ENCODE assay signal across 23 cellular contexts in genomic region chr1:167443757-167444156, GRCh38.
DNase-seq lines count a peak whose midpoint lies in the region; ATAC-seq lines count a peak whose summit lies in the region.
"Had no signal": no experiment of that assay in that cellular context is flagged by ENCODE, and none has a peak within 500 bp of the region (broad histone marks: within the 10 kb centered on the region; RNA-seq: fewer than 3 reads in every experiment).

No MANE protein-coding gene starts in this region.

- H3K4me3 ChIP-seq in CD4-positive, alpha-beta memory T cell (ENCODE audit: low read length in 2 of 2): no peak overlapping the region
- H3K4me3 ChIP-seq: breast epithelium, colonic mucosa, tibial nerve had no signal

- no peaks in the 10 kb centered on the region for H3K9me3 Mint-ChIP-seq in activated CD4-positive, alpha-beta T cell treated with anti-CD3 and anti-CD28 coated beads, Interleukin-2, amount 10 ng/mL, durations not matched to agents 24 days and 14 days
- H3K9me3 Mint-ChIP-seq in CD4-positive, alpha-beta memory T cell: peaks cover 0 to 4% (median 0%) of the 10 kb centered on the region in 8 donors
- no peaks in the 10 kb centered on the region for H3K9me3 Mint-ChIP-seq in activated T-helper 17 cell treated with anti-CD3 and anti-CD28 coated beads, Interleukin-2, amount 50 U/mL, for 72 hours
- no peaks in the 10 kb centered on the region for H3K9me3 Mint-ChIP-seq in naive thymus-derived CD8-positive, alpha-beta T cell

- no peaks in the 10 kb centered on the region for H3K27me3 Mint-ChIP-seq in activated CD4-positive, alpha-beta T cell treated with anti-CD3 and anti-CD28 coated beads, Interleukin-2, amount 10 ng/mL, durations not matched to agents 24 days and 14 days
- H3K27me3 Mint-ChIP-seq in CD4-positive, alpha-beta memory T cell: no peaks in the 10 kb centered on the region
- no peaks in the 10 kb centered on the region for H3K27me3 Mint-ChIP-seq in activated T-helper 17 cell treated with anti-CD3 and anti-CD28 coated beads, Interleukin-2, amount 50 U/mL, for 72 hours
- H3K27me3 Mint-ChIP-seq in naive thymus-derived CD8-positive, alpha-beta T cell: no peaks in the 10 kb centered on the region
- H3K27me3 Mint-ChIP-seq: B cell had no signal

- intact Hi-C loops in activated CD4-positive, alpha-beta T cell treated with anti-CD3 and anti-CD28 coated beads, Interleukin-2, amount 10 ng/mL, durations not matched to agents 24 days and 14 days (cut with micrococcal nuclease): loop anchor here (2.0 to 5.0 kb wide), 2 partner anchors 41 to 177 kb away; no protein-coding TSS in a partner anchor
- intact Hi-C loops in CD4-positive, alpha-beta memory T cell (cut with micrococcal nuclease): loop anchor here (2.0 kb wide), 1 partner anchor 25 kb away; no protein-coding TSS in a partner anchor

- no peak overlapping the region for H3K4me3 Mint-ChIP-seq in activated CD4-positive, alpha-beta T cell treated with anti-CD3 and anti-CD28 coated beads, Interleukin-2, amount 10 ng/mL, durations not matched to agents 24 days and 14 days
- H3K4me3 Mint-ChIP-seq in CD4-positive, alpha-beta memory T cell: peak overlapping the region in 1 of 8 donors; percentile 43
- no peak overlapping the region for H3K4me3 Mint-ChIP-seq in activated T-helper 17 cell treated with anti-CD3 and anti-CD28 coated beads, Interleukin-2, amount 50 U/mL, for 72 hours
- H3K4me3 Mint-ChIP-seq in naive thymus-derived CD8-positive, alpha-beta T cell: peak overlapping the region in 1 of 10 donors; percentile 42
- H3K4me3 Mint-ChIP-seq: B cell had no signal

- H3K9me3 ChIP-seq in CD4-positive, alpha-beta memory T cell (ENCODE audit: control insufficient read depth in 1 of 2, low read length in 2 of 2): no peaks in the 10 kb centered on the region
- H3K9me3 ChIP-seq: breast epithelium, colonic mucosa, tibial nerve had no signal

- no peak for DNase-seq in activated CD4-positive, alpha-beta T cell treated with anti-CD3 and anti-CD28 coated beads, Interleukin-2, amount 10 ng/mL, durations not matched to agents 24 days and 14 days
- no peak for DNase-seq in activated CD4-positive, alpha-beta T cell treated with anti-CD3 and anti-CD28 coated beads for 1 hour
- DNase-seq in CD4-positive, alpha-beta memory T cell: no peak
- DNase-seq in naive thymus-derived CD8-positive, alpha-beta T cell: no peak
- DNase-seq in SKM-1 (lab: John Stamatoyannopoulos, UW; ENCODE audit: unreplicated experiment) (no peak), glomerular visceral epithelial cell (ENCODE audit: extremely low spot score) (no peak)
- DNase-seq: activated CD4-positive, alpha-beta T cell treated with anti-CD3 and anti-CD28 coated beads, Interleukin-2, amount 50 U/mL, for 1 hour; Calu3; colonic mucosa; NCI-H1048; NCI-H2029 treated with DMSO at 0.1 percent for 48 hours; NCI-H345; NCI-H82; occipital lobe; Right ventricle myocardium superior; stimulated activated CD4-positive, alpha-beta T cell treated with anti-CD3 and anti-CD28 coated beads, Interleukin-2, amount 100 ng/mL, for 48 hours; stimulated activated naive CD4-positive, alpha-beta T cell treated with Interleukin-2 at 50 U/mL for 16 hours; SW 1271 had no signal

- peaks cover 50% of the 10 kb centered on the region for H3K36me3 Mint-ChIP-seq in activated CD4-positive, alpha-beta T cell treated with anti-CD3 and anti-CD28 coated beads, Interleukin-2, amount 10 ng/mL, durations not matched to agents 24 days and 14 days (ENCODE audit: low read depth)
- peaks cover 32 to 66% of the 10 kb centered on the region in 2 donors for H3K36me3 Mint-ChIP-seq in CD4-positive, alpha-beta memory T cell
- H3K36me3 Mint-ChIP-seq in activated T-helper 17 cell treated with anti-CD3 and anti-CD28 coated beads, Interleukin-2, amount 50 U/mL, for 72 hours (ENCODE audit: low read depth): peaks cover 91% of the 10 kb centered on the region
- peaks cover 0 to 31% (median 6%) of the 10 kb centered on the region in 3 donors for H3K36me3 Mint-ChIP-seq in naive thymus-derived CD8-positive, alpha-beta T cell

- no peak overlapping the region for H3K27ac ChIP-seq in CD4-positive, alpha-beta memory T cell (ENCODE audit: low read depth, low read length)
- H3K27ac ChIP-seq: breast epithelium, colonic mucosa, tibial nerve had no signal

- peaks cover 83% of the 10 kb centered on the region for H3K4me1 ChIP-seq in CD4-positive, alpha-beta memory T cell (ENCODE audit: insufficient read depth, low read length)
- H3K4me1 ChIP-seq: breast epithelium had no signal

- H3K27me3 ChIP-seq in CD4-positive, alpha-beta memory T cell (ENCODE audit: insufficient read depth, low read length): no peaks in the 10 kb centered on the region
- H3K27me3 ChIP-seq: colonic mucosa had no signal

- CTCF ChIA-PET in CD4-positive, alpha-beta memory T cell (lab: Charles Lee; ENCODE audit: partially characterized antibody): interaction anchor here (1.0 to 8.7 kb wide), 14 partner anchors 9 to 224 kb away, joined by 3 to 64 read pairs (median 5); partner anchors contain the start of gene CD247

- peaks cover 76% of the 10 kb centered on the region for H3K4me1 Mint-ChIP-seq in activated CD4-positive, alpha-beta T cell treated with anti-CD3 and anti-CD28 coated beads, Interleukin-2, amount 10 ng/mL, durations not matched to agents 24 days and 14 days
- peaks cover 61 to 94% (median 77%) of the 10 kb centered on the region in 4 donors for H3K4me1 Mint-ChIP-seq in CD4-positive, alpha-beta memory T cell
- peaks cover 43% of the 10 kb centered on the region for H3K4me1 Mint-ChIP-seq in activated T-helper 17 cell treated with anti-CD3 and anti-CD28 coated beads, Interleukin-2, amount 50 U/mL, for 72 hours
- H3K4me1 Mint-ChIP-seq in naive thymus-derived CD8-positive, alpha-beta T cell: peaks cover 49 to 99% (median 90%) of the 10 kb centered on the region in 4 donors

- ATAC-seq in activated T-helper 17 cell treated with anti-CD3 and anti-CD28 coated beads, Interleukin-2, amount 50 U/mL, for 72 hours (replicated peaks): no peak
- ATAC-seq in naive thymus-derived CD8-positive, alpha-beta T cell: no peak
- no peak for ATAC-seq in GM19452 (IDR thresholded peaks at IDR 0.05; ENCODE audit: unreplicated experiment)

- peaks cover 41% of the 10 kb centered on the region for H3K36me3 ChIP-seq in CD4-positive, alpha-beta memory T cell (ENCODE audit: insufficient read depth, low read length)
- H3K36me3 ChIP-seq: breast epithelium, colonic mucosa, tibial nerve had no signal

- POLR2A ChIA-PET in CD4-positive, alpha-beta memory T cell (lab: Charles Lee; ENCODE audit: partially characterized antibody): interaction anchor here (0.9 to 8.4 kb wide), 3 partner anchors 12 to 73 kb away, joined by 4 to 87 read pairs (median 48); partner anchors contain the start of gene CD247
- POLR2A ChIA-PET in naive thymus-derived CD8-positive, alpha-beta T cell (lab: Charles Lee): interaction anchor here (0.8 to 8.1 kb wide), 3 partner anchors 12 to 222 kb away, joined by 3 to 109 read pairs (median 34); partner anchors contain the start of genes CD247 and POU2F1

- H3K27ac Mint-ChIP-seq in activated CD4-positive, alpha-beta T cell treated with anti-CD3 and anti-CD28 coated beads, Interleukin-2, amount 10 ng/mL, durations not matched to agents 24 days and 14 days: peak overlapping the region; percentile 81
- H3K27ac Mint-ChIP-seq in CD4-positive, alpha-beta memory T cell: peak overlapping the region in 6 of 7 donors; percentile 59 to 94 (median 68)
- peak overlapping the region; percentile 85 for H3K27ac Mint-ChIP-seq in activated T-helper 17 cell treated with anti-CD3 and anti-CD28 coated beads, Interleukin-2, amount 50 U/mL, for 72 hours
- peak overlapping the region; percentile 49 to 96 (median 83) for H3K27ac Mint-ChIP-seq in naive thymus-derived CD8-positive, alpha-beta T cell
- H3K27ac Mint-ChIP-seq: B cell had no signal
